In genomic region chr3:98552232-98553020, GRCh38 we compare ENCODE assay signal across 22 cellular contexts. TPM values are rescaled to one million over a fixed set of nuclear protein-coding genes. Genes with fewer than 3 reads are reported as not detected.
DNase-seq lines count a peak whose midpoint lies in the region; ATAC-seq and TF ChIP-seq lines count a peak whose summit lies in the region.
"Had no signal": no experiment of that assay in that cellular context is flagged by ENCODE, and none has a peak within 500 bp of the region (broad histone marks: within the 10 kb centered on the region; RNA-seq: fewer than 3 reads in every experiment).

No MANE protein-coding gene starts in this region.

- peak overlapping the region in 1 of 2 donors; percentile 56 for H3K9ac ChIP-seq in mucosa of rectum (ENCODE audit: low read depth in 1 of 2, low read length in 2 of 2)

- H3K4me1 ChIP-seq in mucosa of rectum (ENCODE audit: control insufficient read depth in 2 of 2, insufficient read depth in 2 of 2, low read length in 2 of 2) = peaks cover 0 to 3% of the 10 kb centered on the region in 2 donors
- H3K4me1 ChIP-seq: right lobe of liver, tibial artery had no signal

- ATAC-seq in activated CD8-positive, alpha-beta T cell treated with anti-CD3 and anti-CD28 coated beads for 36 hours = no peak
- ATAC-seq: right lobe of liver had no signal

- no peaks in the 10 kb centered on the region for H3K36me3 ChIP-seq in mucosa of rectum (ENCODE audit: control insufficient read depth in 2 of 2, insufficient read depth in 2 of 2, low read length in 2 of 2)
- H3K36me3 ChIP-seq: right lobe of liver, tibial artery had no signal

- intact Hi-C loops in activated CD8-positive, alpha-beta T cell treated with anti-CD3 and anti-CD28 coated beads for 36 hours (cut with micrococcal nuclease) = no loop called here

- no peak for TF ChIP-seq CTCF in GM12875 (IDR thresholded peaks at IDR 0.05; ENCODE audit: borderline replicate concordance, insufficient read depth, low read depth, low read length)
- TF ChIP-seq CTCF in activated CD8-positive, alpha-beta T cell treated with anti-CD3 and anti-CD28 coated beads for 36 hours (IDR thresholded peaks at IDR 0.05) = no peak
- TF ChIP-seq CTCF in endothelial cell (IDR thresholded peaks at IDR 0.05; ENCODE audit: unreplicated experiment) = no peak

- H3K27ac ChIP-seq in mucosa of rectum (ENCODE audit: low read depth in 2 of 2, low read length in 2 of 2) = peak overlapping the region; percentile 48 to 70
- H3K27ac ChIP-seq: right lobe of liver, RWPE1, tibial artery had no signal

- peaks cover 75% of the 10 kb centered on the region for H3K4me1 Mint-ChIP-seq in T-helper 1 cell treated with Interleukin-12 subunit alpha and Interleukin-12 subunit beta and Interleukin-4 antibody, amounts not matched to agents 30 μg/mL and 1 μg/mL, for 36 hours (ENCODE audit: low read depth)
- peaks cover 73% of the 10 kb centered on the region for H3K4me1 Mint-ChIP-seq in activated CD8-positive, alpha-beta T cell treated with anti-CD3 and anti-CD28 coated beads for 36 hours (ENCODE audit: low read depth)
- peaks cover 14% of the 10 kb centered on the region for H3K4me1 Mint-ChIP-seq in endothelial cell (ENCODE audit: unreplicated experiment)

- H3K4me3 ChIP-seq in GM12875 (ENCODE audit: low read depth, low read length) (peak overlapping the region; percentile 50), mucosa of rectum (ENCODE audit: low read length in 2 of 2) (no peak overlapping the region)
- H3K4me3 ChIP-seq: mucosa of descending colon, right lobe of liver, tibial artery had no signal

- DNase-seq in T-helper 1 cell (no peak), endothelial cell (ENCODE audit: low spot score) (no peak), NCI-H524 treated with DMSO at 0.1 percent for 48 hours (lab: John Stamatoyannopoulos, UW) (no peak), NCI-H2196 treated with DMSO at 0.1 percent for 48 hours (lab: John Stamatoyannopoulos, UW; ENCODE audit: unreplicated experiment) (no peak)
- DNase-seq in activated CD8-positive, alpha-beta T cell treated with anti-CD3 and anti-CD28 coated beads for 36 hours = no peak
- DNase-seq: activated CD4-positive, alpha-beta T cell treated with anti-CD3 and anti-CD28 coated beads for 48 hours; effector CD4-positive, alpha-beta T cell; kidney glomerular epithelial cell; NCI-H2081; right lobe of liver; stimulated activated CD4-positive, alpha-beta T cell treated with anti-CD3 and anti-CD28 coated beads, Interleukin-2, amount 100 ng/mL, for 24 hours; tibial artery had no signal

- POLR2A ChIA-PET in activated CD8-positive, alpha-beta T cell treated with anti-CD3 and anti-CD28 coated beads for 36 hours (lab: Charles Lee) = interaction anchor here (1.1 to 13.9 kb wide), 5 partner anchors 11 to 30 kb away, joined by 3 to 204 read pairs (median 4); partner anchors contain the start of genes CLDND1 and GPR15

- CTCF ChIA-PET in activated CD8-positive, alpha-beta T cell treated with anti-CD3 and anti-CD28 coated beads for 36 hours (lab: Charles Lee) = interaction anchor here (1.3 to 1.4 kb wide), 2 partner anchors 10 to 13 kb away, joined by 3 to 4 read pairs; no protein-coding TSS in a partner anchor

- H3K36me3 Mint-ChIP-seq in T-helper 1 cell treated with Interleukin-12 subunit alpha and Interleukin-12 subunit beta and Interleukin-4 antibody, amounts not matched to agents 30 μg/mL and 1 μg/mL, for 36 hours (ENCODE audit: low read depth) = peaks cover 37% of the 10 kb centered on the region
- H3K36me3 Mint-ChIP-seq in activated CD8-positive, alpha-beta T cell treated with anti-CD3 and anti-CD28 coated beads for 36 hours (ENCODE audit: low read depth) = peaks cover 34% of the 10 kb centered on the region
- H3K36me3 Mint-ChIP-seq in endothelial cell (ENCODE audit: low read depth, unreplicated experiment) = no peaks in the 10 kb centered on the region

- H3K27me3 ChIP-seq in mucosa of rectum (ENCODE audit: control insufficient read depth in 2 of 2, insufficient read depth in 2 of 2, low read length in 2 of 2) = no peaks in the 10 kb centered on the region
- H3K27me3 ChIP-seq: right lobe of liver, tibial artery had no signal

- peak overlapping the region; percentile 82 for H3K4me3 Mint-ChIP-seq in T-helper 1 cell treated with Interleukin-12 subunit alpha and Interleukin-12 subunit beta and Interleukin-4 antibody, amounts not matched to agents 30 μg/mL and 1 μg/mL, for 36 hours
- peak overlapping the region; percentile 67 for H3K4me3 Mint-ChIP-seq in activated CD8-positive, alpha-beta T cell treated with anti-CD3 and anti-CD28 coated beads for 36 hours
- no peak overlapping the region for H3K4me3 Mint-ChIP-seq in endothelial cell (ENCODE audit: unreplicated experiment)

- H3K27me3 Mint-ChIP-seq in T-helper 1 cell treated with Interleukin-12 subunit alpha and Interleukin-12 subunit beta and Interleukin-4 antibody, amounts not matched to agents 30 μg/mL and 1 μg/mL, for 36 hours (ENCODE audit: low read depth) = no peaks in the 10 kb centered on the region
- H3K27me3 Mint-ChIP-seq in activated CD8-positive, alpha-beta T cell treated with anti-CD3 and anti-CD28 coated beads for 36 hours = no peaks in the 10 kb centered on the region
- peaks cover 5% of the 10 kb centered on the region for H3K27me3 Mint-ChIP-seq in endothelial cell (ENCODE audit: unreplicated experiment)

- H3K9me3 Mint-ChIP-seq in T-helper 1 cell treated with Interleukin-12 subunit alpha and Interleukin-12 subunit beta and Interleukin-4 antibody, amounts not matched to agents 30 μg/mL and 1 μg/mL, for 36 hours = peaks cover 6% of the 10 kb centered on the region
- no peaks in the 10 kb centered on the region for H3K9me3 Mint-ChIP-seq in activated CD8-positive, alpha-beta T cell treated with anti-CD3 and anti-CD28 coated beads for 36 hours
- no peaks in the 10 kb centered on the region for H3K9me3 Mint-ChIP-seq in endothelial cell (ENCODE audit: unreplicated experiment)

- H3K9me3 ChIP-seq in mucosa of rectum (ENCODE audit: control insufficient read depth in 2 of 2, low read length in 2 of 2) = no peaks in the 10 kb centered on the region
- H3K9me3 ChIP-seq: mucosa of descending colon, right lobe of liver, tibial artery had no signal

- H3K27ac Mint-ChIP-seq in T-helper 1 cell treated with Interleukin-12 subunit alpha and Interleukin-12 subunit beta and Interleukin-4 antibody, amounts not matched to agents 30 μg/mL and 1 μg/mL, for 36 hours = peak overlapping the region; percentile 98
- H3K27ac Mint-ChIP-seq in activated CD8-positive, alpha-beta T cell treated with anti-CD3 and anti-CD28 coated beads for 36 hours = peak overlapping the region; percentile 97
- H3K27ac Mint-ChIP-seq in endothelial cell (ENCODE audit: unreplicated experiment) = no peak overlapping the region

RNA-seq across cellular contexts. Expression of gene GPR15, which starts 20.6 kb away (rescaled TPM):
- 1 to 10 TPM; 1.4 to 2.2 TPM for total RNA-seq in activated CD8-positive, alpha-beta T cell treated with anti-CD3 and anti-CD28 coated beads for 36 hours
- not detected for total RNA-seq in endothelial cell (ENCODE audit: unreplicated experiment)
- total RNA-seq: bronchial epithelial cell, Daoy, right lobe of liver had no signal

RNA-seq across cellular contexts. Expression of gene CLDND1, which starts 29.7 kb away (rescaled TPM):
- total RNA-seq in activated CD8-positive, alpha-beta T cell treated with anti-CD3 and anti-CD28 coated beads for 36 hours = 100 to 1,000 TPM; 190 to 198 TPM
- 118 TPM for total RNA-seq in endothelial cell (ENCODE audit: unreplicated experiment)

RNA-seq across cellular contexts. Expression of gene CPOX, which starts 41.0 kb away (rescaled TPM):
- 10 to 100 TPM; 40.5 to 45.3 TPM for total RNA-seq in activated CD8-positive, alpha-beta T cell treated with anti-CD3 and anti-CD28 coated beads for 36 hours
- 21.5 TPM for total RNA-seq in endothelial cell (ENCODE audit: unreplicated experiment)

RNA-seq across cellular contexts. Expression of gene OR5K2, which starts 54.9 kb away (rescaled TPM):
- not detected for total RNA-seq in activated CD8-positive, alpha-beta T cell treated with anti-CD3 and anti-CD28 coated beads for 36 hours
- not detected for total RNA-seq in endothelial cell (ENCODE audit: unreplicated experiment)
- total RNA-seq: bronchial epithelial cell; Daoy; H4; mucosa of descending colon; omental fat pad; right lobe of liver; T-helper 2 cell treated with Interferon-gamma antibody and Interleukin-4, amounts not matched to agents 100 ng/mL and 5 ng/mL, for 36 hours had no signal
